In genomic region chr9:131960805-131961495, GRCh38 we compare ENCODE assay signal across 17 cellular contexts.
DNase-seq lines count a peak whose midpoint lies in the region; ATAC-seq and TF ChIP-seq lines count a peak whose summit lies in the region.
"Had no signal": no experiment of that assay in that cellular context is flagged by ENCODE, and none has a peak within 500 bp of the region (broad histone marks: within the 10 kb centered on the region; RNA-seq: fewer than 3 reads in every experiment).

No MANE protein-coding gene starts in this region.

- POLR2A ChIA-PET in HEK293T (lab: Yijun Ruan, JAX) = no interaction called here

- H3K4me1 Mint-ChIP-seq in neural crest cell = peaks cover 51% of the 10 kb centered on the region
- H3K4me1 Mint-ChIP-seq: activated naive CD8-positive, alpha-beta T cell treated with anti-CD3 and anti-CD28 coated beads, Interleukin-2, amount 50 U/mL, for 24 hours had no signal

- H3K36me3 ChIP-seq in spleen (peaks cover 0 to 42% (median 7%) of the 10 kb centered on the region in 6 donors), mesenchymal stem cell (ENCODE audit: control insufficient read depth in 1 of 2, insufficient read depth in 2 of 2, low read depth in 1 of 2, low read length in 2 of 2) (peaks cover 0 to 4% of the 10 kb centered on the region in 2 experiments)

- no peak overlapping the region for H2BK5ac ChIP-seq in mesenchymal stem cell (ENCODE audit: low read depth, low read length, poor library complexity, severe bottlenecking)

- CTCF ChIA-PET in HEK293T (lab: Yijun Ruan, JAX) = interaction anchor here (0.6 kb wide), 1 partner anchor 51 kb away, joined by 6 read pairs; no protein-coding TSS in a partner anchor

- H3K79me1 ChIP-seq in mesenchymal stem cell (replicated peaks; ENCODE audit: low read length, poor library complexity, severe bottlenecking) = peaks cover 18% of the 10 kb centered on the region

- H3K27me3 Mint-ChIP-seq in neural crest cell (ENCODE audit: low read depth) = no peaks in the 10 kb centered on the region
- H3K27me3 Mint-ChIP-seq: activated CD4-positive, alpha-beta T cell treated with anti-CD3 and anti-CD28 coated beads, Interleukin-2, amount 10 ng/mL, durations not matched to agents 24 days and 14 days; activated naive CD8-positive, alpha-beta T cell treated with anti-CD3 and anti-CD28 coated beads, Interleukin-2, amount 50 U/mL, for 24 hours; dendritic cell treated with granulocyte-macrophage colony-stimulating factor and Interleukin-4, amounts not matched to agents 40 ng/mL and 50 ng/mL, for 4 days; naive thymus-derived CD8-positive, alpha-beta T cell had no signal

- H3K36me3 Mint-ChIP-seq in neural crest cell (ENCODE audit: low read depth) = peaks cover 6% of the 10 kb centered on the region

- H2BK12ac ChIP-seq in mesenchymal stem cell (ENCODE audit: low read length in 2 of 2) = no peak overlapping the region

- TF ChIP-seq CTCF in epithelial cell of proximal tubule (conservative IDR thresholded peaks at IDR 0.05; ENCODE audit: low read depth, low read length) (no peak), neural crest cell (conservative IDR thresholded peaks at IDR 0.05) (no peak), spleen (IDR thresholded peaks at IDR 0.05 in 8 of 11, conservative IDR thresholded peaks at IDR 0.05 in 3 of 11) (no peak)

- no peak overlapping the region for H3K23ac ChIP-seq in mesenchymal stem cell (ENCODE audit: low read length in 2 of 2)

- H3K9ac ChIP-seq in mesenchymal stem cell (ENCODE audit: low read length) = no peak overlapping the region
- H3K9ac ChIP-seq: GM23248 had no signal

- no peak overlapping the region for H3K27ac Mint-ChIP-seq in neural crest cell (ENCODE audit: unreplicated experiment)
- H3K27ac Mint-ChIP-seq: activated CD4-positive, alpha-beta T cell treated with anti-CD3 and anti-CD28 coated beads, Interleukin-2, amount 10 ng/mL, durations not matched to agents 24 days and 14 days; activated naive CD8-positive, alpha-beta T cell treated with anti-CD3 and anti-CD28 coated beads, Interleukin-2, amount 50 U/mL, for 24 hours; dendritic cell treated with granulocyte-macrophage colony-stimulating factor and Interleukin-4, amounts not matched to agents 40 ng/mL and 50 ng/mL, for 4 days had no signal

- H2BK15ac ChIP-seq in mesenchymal stem cell (ENCODE audit: low read depth, poor library complexity, severe bottlenecking) = no peak overlapping the region

- no peak overlapping the region for H3K27ac ChIP-seq in spleen
- no peak overlapping the region for H3K27ac ChIP-seq in mesenchymal stem cell (ENCODE audit: low read length, poor library complexity, severe bottlenecking)
- H3K27ac ChIP-seq: GM23248 had no signal

- no peaks in the 10 kb centered on the region for H3K9me3 ChIP-seq in spleen
- no peaks in the 10 kb centered on the region for H3K9me3 ChIP-seq in mesenchymal stem cell (ENCODE audit: control insufficient read depth, low read length)

- no peak overlapping the region for H3K4me2 ChIP-seq in mesenchymal stem cell (ENCODE audit: low read length, poor library complexity, severe bottlenecking)
- H3K4me2 ChIP-seq: smooth muscle cell had no signal

- H2BK120ac ChIP-seq in mesenchymal stem cell (ENCODE audit: low read depth, low read length) = no peak overlapping the region

- no peak overlapping the region for H3K18ac ChIP-seq in mesenchymal stem cell (ENCODE audit: low read depth in 1 of 2, low read length in 2 of 2)

- H3K4me1 ChIP-seq in spleen (no peaks in the 10 kb centered on the region), mesenchymal stem cell (ENCODE audit: control insufficient read depth, insufficient read depth, low read depth, low read length) (peaks cover 6% of the 10 kb centered on the region)

- intact Hi-C loops in spleen (cut with DNase I; ENCODE audit: low total_unique reads) = no loop called here

- DNase-seq in ACHN (peak; percentile 18), NCI-H748 (lab: John Stamatoyannopoulos, UW; ENCODE audit: unreplicated experiment) (peak; percentile 81), epithelial cell of proximal tubule (ENCODE audit: low read depth) (peak; percentile 3), neural crest cell (ENCODE audit: low read depth, low spot score) (peak; percentile 14), spleen (no peak), HEK293T (ENCODE audit: extremely low spot score) (no peak), mesenchymal stem cell (no peak)
- DNase-seq: activated CD4-positive, alpha-beta T cell treated with anti-CD3 and anti-CD28 coated beads, Interleukin-2, amount 10 ng/mL, durations not matched to agents 24 days and 14 days; activated naive CD8-positive, alpha-beta T cell treated with anti-CD3 and anti-CD28 coated beads, Interleukin-2, amount 50 U/mL, for 24 hours; activated T-cell treated with anti-CD3 and anti-CD28 coated beads, Interleukin-2, amount 50 U/mL, for 1 hour; DMS 273 treated with DMSO at 0.1 percent for 48 hours; naive thymus-derived CD8-positive, alpha-beta T cell; NCI-H82 had no signal

- in situ Hi-C loops in ACHN (cut with HindIII; ENCODE audit: low pct_ligation_motif_present, low pct_unique_long_range_greater_than_20kb, low sequenced_read_pairs) = no loop called here

- H3K27me3 ChIP-seq in spleen (replicated peaks in 1 of 7) = no peaks in the 10 kb centered on the region
- H3K27me3 ChIP-seq in mesenchymal stem cell (ENCODE audit: control insufficient read depth in 1 of 2, insufficient read depth in 1 of 2, low read length in 2 of 2) = no peaks in the 10 kb centered on the region

- no peak overlapping the region for H2AFZ ChIP-seq in mesenchymal stem cell (ENCODE audit: low read depth, low read length)
- H2AFZ ChIP-seq: GM23248 had no signal

- H2AK5ac ChIP-seq in mesenchymal stem cell (ENCODE audit: low read length, severe bottlenecking) = no peak overlapping the region

- H3K14ac ChIP-seq in mesenchymal stem cell (ENCODE audit: low read length in 2 of 2) = no peak overlapping the region

- no peak for ATAC-seq in HG03460 (IDR thresholded peaks at IDR 0.05; ENCODE audit: unreplicated experiment)
- ATAC-seq: naive thymus-derived CD8-positive, alpha-beta T cell had no signal

- H4K8ac ChIP-seq in mesenchymal stem cell (ENCODE audit: low read length) = no peak overlapping the region

- H3K9me3 Mint-ChIP-seq in neural crest cell = peaks cover 3% of the 10 kb centered on the region
- H3K9me3 Mint-ChIP-seq: activated naive CD8-positive, alpha-beta T cell treated with anti-CD3 and anti-CD28 coated beads, Interleukin-2, amount 50 U/mL, for 24 hours; dendritic cell treated with granulocyte-macrophage colony-stimulating factor and Interleukin-4, amounts not matched to agents 40 ng/mL and 50 ng/mL, for 4 days had no signal

- WGBS in spleen, 5 donors = 81 to 91% (median 88%) methylated on average over 12 of the region's 12 CpGs
- 95% methylated on average over 10 of the region's 12 CpGs for WGBS in mesenchymal stem cell

- H3K4me3 ChIP-seq in epithelial cell of proximal tubule (ENCODE audit: low read depth, low read length) (no peak overlapping the region), spleen (no peak overlapping the region), mesenchymal stem cell (ENCODE audit: insufficient read depth in 1 of 2, low read depth in 1 of 2, low read length in 2 of 2) (no peak overlapping the region)
- H3K4me3 ChIP-seq: GM23248, smooth muscle cell had no signal

- no peak overlapping the region for H4K91ac ChIP-seq in mesenchymal stem cell (ENCODE audit: low read length)

- no peak for TF ChIP-seq POLR2A in spleen (IDR thresholded peaks at IDR 0.05)

- H3K4me3 Mint-ChIP-seq in neural crest cell = peak overlapping the region; percentile 0
- H3K4me3 Mint-ChIP-seq: activated CD4-positive, alpha-beta T cell treated with anti-CD3 and anti-CD28 coated beads, Interleukin-2, amount 10 ng/mL, durations not matched to agents 24 days and 14 days; activated naive CD8-positive, alpha-beta T cell treated with anti-CD3 and anti-CD28 coated beads, Interleukin-2, amount 50 U/mL, for 24 hours; dendritic cell treated with granulocyte-macrophage colony-stimulating factor and Interleukin-4, amounts not matched to agents 40 ng/mL and 50 ng/mL, for 4 days; naive thymus-derived CD8-positive, alpha-beta T cell had no signal

- no peak overlapping the region for H3K4ac ChIP-seq in mesenchymal stem cell (ENCODE audit: low read depth in 1 of 2, low read length in 2 of 2)

TF ChIP-seq in HEK293T, 16 proteins besides CTCF, POLR2A, EP300 and RAD21:
- TF ChIP-seq L3MBTL2 (conservative IDR thresholded peaks at IDR 0.05) (no peak), SP1 (IDR thresholded peaks at IDR 0.05) (no peak)

Comparison
In these comparisons a context has a peak if more than half of its experiments do, and no peak if none do; other contexts are left out.
1. DNase-seq: peak in ACHN (single experiment), NCI-H748 (single experiment), epithelial cell of proximal tubule (single experiment) and neural crest cell (single experiment); none in spleen (single experiment), HEK293T (single experiment) and mesenchymal stem cell (single experiment).